Comparison of ENCODE assay signal across 1 cellular context in genomic region chr4:107850438-107850837, GRCh38.
TF ChIP-seq lines count a peak whose summit lies in the region.

No MANE protein-coding gene starts in this region.

TF ChIP-seq in HepG2, 621 proteins besides CTCF, POLR2A, EP300 and RAD21 (continued from another document):
- TF ChIP-seq ZBTB44 (CRISPR knock-in tag; IDR thresholded peaks at IDR 0.05) = no peak
- no peak for TF ChIP-seq NRL (CRISPR knock-in tag; IDR thresholded peaks at IDR 0.05; ENCODE audit: borderline replicate concordance)
- TF ChIP-seq TCF7L2 (IDR thresholded peaks at IDR 0.05; ENCODE audit: low read depth, low read length) = no peak
- no peak for TF ChIP-seq ZNF251 (CRISPR knock-in tag; IDR thresholded peaks at IDR 0.05)
